ENCODE assay signal across 14 cellular contexts in the genomic region with DNA sequence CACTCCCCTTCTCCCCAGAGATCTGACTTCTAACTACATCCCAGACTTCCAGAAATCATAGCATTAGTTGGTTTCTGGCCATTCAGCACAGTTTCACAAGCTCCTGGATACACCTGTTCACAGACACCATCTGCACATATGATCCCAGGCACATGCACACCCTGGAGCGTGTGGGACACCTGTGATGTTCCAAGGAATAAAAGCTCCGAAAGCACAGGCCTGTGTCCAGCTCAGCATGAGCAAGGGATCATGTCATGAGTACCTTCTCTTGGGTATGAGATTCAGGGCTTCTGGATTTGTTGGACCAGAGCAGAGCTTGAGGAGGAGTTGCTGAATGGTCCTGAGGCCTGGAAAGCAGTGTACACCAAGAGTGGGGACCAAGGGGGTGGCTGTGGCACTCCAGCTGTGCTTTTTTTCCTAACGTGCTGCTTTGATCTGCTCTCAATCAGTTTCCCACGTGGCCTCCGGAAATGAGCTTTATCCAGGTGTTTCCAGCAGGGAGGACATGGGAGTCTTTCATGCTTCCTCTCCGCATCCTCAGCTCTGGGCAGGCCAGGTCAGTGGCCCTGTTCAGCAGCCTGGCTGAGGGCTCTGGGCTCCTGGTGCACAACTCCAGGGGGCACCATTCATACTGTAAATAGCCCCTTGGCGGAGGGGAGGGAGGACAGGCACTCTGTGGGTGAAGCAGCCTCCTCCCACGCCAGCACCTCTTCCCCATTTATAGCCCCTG. TPM values are rescaled to one million over a fixed set of nuclear protein-coding genes. Genes with fewer than 3 reads are reported as not detected.
A peak's percentile ranks its signal among the peaks of the same experiment; 100 is the strongest.
DNase-seq lines count a peak whose midpoint lies in the region; ATAC-seq, FAIRE-seq and TF ChIP-seq lines count a peak whose summit lies in the region.
"Had no signal": no experiment of that assay in that cellular context is flagged by ENCODE, and none has a peak within 500 bp of the region (broad histone marks: within the 10 kb centered on the region; RNA-seq: fewer than 3 reads in every experiment).

No MANE protein-coding gene starts in this region.

- H3K27me3 ChIP-seq in K562 (ENCODE audit: control insufficient read depth in 2 of 2, insufficient read depth in 2 of 2, low read length in 2 of 2) (no peaks in the 10 kb centered on the region), liver (ENCODE audit: control insufficient read depth in 4 of 4, insufficient read depth in 4 of 4, low read length in 3 of 4) (no peaks in the 10 kb centered on the region), skeletal muscle tissue (ENCODE audit: control insufficient read depth in 3 of 3, insufficient read depth in 3 of 3, low read length in 3 of 3) (no peaks in the 10 kb centered on the region)

- no peaks in the 10 kb centered on the region; the same call in 1 of the 2 replicates for H4K20me1 ChIP-seq in K562 (replicated peaks; ENCODE audit: control insufficient read depth, insufficient read depth, low read length)

- CTCF ChIA-PET in K562 (lab: Yijun Ruan, JAX; ENCODE audit: low intra/inter-chr PET ratio), result no interaction called here

- H3K9ac ChIP-seq in K562 (ENCODE audit: insufficient read depth in 1 of 2, low read depth in 2 of 2, low read length in 2 of 2) (0 out of 4 replicates have a peak overlapping the region, but pooled peaks of 1 of the 2 experiments have one; percentile 36), liver (ENCODE audit: low read depth in 1 of 2, low read length in 2 of 2) (no peak overlapping the region), skeletal muscle tissue (ENCODE audit: low read depth in 1 of 3, low read length in 3 of 3) (peak overlapping the region; percentile 66 to 93 (median 91))

- TSS peak; percentile 39 for BruUV-seq in K562 (replicated peaks; lab: Mats Ljungman, UMichigan)

- peaks cover 18% of the 10 kb centered on the region for H3K4me1 Mint-ChIP-seq in activated T-cell treated with anti-CD3 and anti-CD28 coated beads, Interleukin-2, amount 50 U/mL, for 4 hours (ENCODE audit: low read depth)
- H3K4me1 Mint-ChIP-seq in activated T-cell treated with anti-CD3 and anti-CD28 coated beads, Interleukin-2, amount 50 U/mL, for 24 hours (ENCODE audit: low read depth), result peaks cover 14% of the 10 kb centered on the region

- TF ChIP-seq RAD21 in K562 (CRISPR knock-in tag; conservative IDR thresholded peaks at IDR 0.05 in 1 of 2, IDR thresholded peaks at IDR 0.05 in 1 of 2), result no peak
- no peak for TF ChIP-seq RAD21 in liver (IDR thresholded peaks at IDR 0.05)

- no peak overlapping the region for H3K4me2 ChIP-seq in K562 (ENCODE audit: insufficient read depth, low read length)

- H3K9me3 Mint-ChIP-seq in activated T-cell treated with anti-CD3 and anti-CD28 coated beads, Interleukin-2, amount 50 U/mL, for 4 hours, result no peaks in the 10 kb centered on the region
- no peaks in the 10 kb centered on the region for H3K9me3 Mint-ChIP-seq in activated T-cell treated with anti-CD3 and anti-CD28 coated beads, Interleukin-2, amount 50 U/mL, for 24 hours

- H3K27ac Mint-ChIP-seq in activated T-cell treated with anti-CD3 and anti-CD28 coated beads, Interleukin-2, amount 50 U/mL, for 24 hours, result no peak overlapping the region

- no peak for TF ChIP-seq EP300 in K562 (IDR thresholded peaks at IDR 0.05; ENCODE audit: low read length)

- H3K27me3 Mint-ChIP-seq in activated T-cell treated with anti-CD3 and anti-CD28 coated beads, Interleukin-2, amount 50 U/mL, for 4 hours (ENCODE audit: low read depth), result peaks cover 44% of the 10 kb centered on the region
- H3K27me3 Mint-ChIP-seq in activated T-cell treated with anti-CD3 and anti-CD28 coated beads, Interleukin-2, amount 50 U/mL, for 24 hours, result peaks cover 52% of the 10 kb centered on the region

- no peaks in the 10 kb centered on the region for H3K9me3 ChIP-seq in K562 (replicated peaks; ENCODE audit: control insufficient read depth, insufficient read depth, low read depth, low read length)
- H3K9me3 ChIP-seq in liver (ENCODE audit: control insufficient read depth in 4 of 4, low read length in 3 of 4), result no peaks in the 10 kb centered on the region
- H3K9me3 ChIP-seq in skeletal muscle tissue (ENCODE audit: control insufficient read depth in 3 of 3, low read length in 3 of 3), result no peaks in the 10 kb centered on the region
- H3K9me3 ChIP-seq: A549, suprapubic skin had no signal

- POLR2A ChIA-PET in K562 (lab: Yijun Ruan, JAX), result interaction anchor here (0.7 to 1.4 kb wide), 5 partner anchors 9 to 1042 kb away, joined by 3 read pairs; no protein-coding TSS in a partner anchor

- peak overlapping the region; percentile 17 for H3K4me3 Mint-ChIP-seq in activated T-cell treated with anti-CD3 and anti-CD28 coated beads, Interleukin-2, amount 50 U/mL, for 4 hours
- H3K4me3 Mint-ChIP-seq in activated T-cell treated with anti-CD3 and anti-CD28 coated beads, Interleukin-2, amount 50 U/mL, for 24 hours, result no peak overlapping the region

- H2AFZ ChIP-seq in K562 (ENCODE audit: low read depth, low read length), result no peak overlapping the region

- intact Hi-C loops in K562 (cut with micrococcal nuclease), result no loop called here

- no peak for FAIRE-seq in K562 (lab: Jason Lieb, UNC)
- FAIRE-seq: A549, RCC 7860 had no signal

- TF ChIP-seq CTCF in K562 (IDR thresholded peaks at IDR 0.05 in 2 of 3, conservative IDR thresholded peaks at IDR 0.05 in 1 of 3; ENCODE audit: insufficient read depth in 2 of 3, low read depth in 1 of 3, low read length in 3 of 3) (no peak), liver (IDR thresholded peaks at IDR 0.05; ENCODE audit: low read depth, low read length, missing input control) (no peak)

- no peaks in the 10 kb centered on the region for H3K79me2 ChIP-seq in K562 (ENCODE audit: control insufficient read depth, insufficient read depth, low read length)

- H3K4me3 ChIP-seq in K562 (no peak overlapping the region), liver (ENCODE audit: low read depth in 1 of 3, low read length in 3 of 3) (peak overlapping the region in 1 of 3 donors; percentile 7), skeletal muscle tissue (ENCODE audit: low read length in 3 of 3) (peak overlapping the region; percentile 59 to 91 (median 77))
- H3K4me3 ChIP-seq: A549 had no signal

- no peak for DNase-seq in activated T-cell treated with anti-CD3 and anti-CD28 coated beads, Interleukin-2, amount 50 U/mL, for 4 hours
- DNase-seq in activated T-cell treated with anti-CD3 and anti-CD28 coated beads, Interleukin-2, amount 50 U/mL, for 1 hour, result no peak
- DNase-seq in K562 (ENCODE audit: extremely low read depth in 1 of 4, low spot score in 3 of 4), result no peak
- DNase-seq in activated T-cell treated with anti-CD3 and anti-CD28 coated beads, Interleukin-2, amount 50 U/mL, for 24 hours, result no peak
- DNase-seq in activated CD8-positive, alpha-beta memory T cell treated with anti-CD3 and anti-CD28 coated beads, Interleukin-2, amount 50 U/mL, for 48 hours, result no peak
- DNase-seq: activated CD8-positive, alpha-beta memory T cell treated with anti-CD3 and anti-CD28 coated beads, Interleukin-2, amount 50 U/mL, for 4 hours; KG1 had no signal

- H3K4me1 ChIP-seq in K562 (replicated peaks in 1 of 2; ENCODE audit: control insufficient read depth in 2 of 2, insufficient read depth in 2 of 2, low read length in 2 of 2) (peaks cover 23 to 36% of the 10 kb centered on the region in 2 experiments), liver (ENCODE audit: control insufficient read depth in 4 of 4, insufficient read depth in 4 of 4, low read length in 3 of 4) (peaks cover 18 to 72% (median 62%) of the 10 kb centered on the region in 4 donors), skeletal muscle tissue (ENCODE audit: control insufficient read depth in 3 of 3, insufficient read depth in 3 of 3, low read length in 3 of 3) (peaks cover 79 to 92% (median 85%) of the 10 kb centered on the region in 3 donors)

- in situ Hi-C loops in K562 (cut with MboI), result no loop called here

- H3K36me3 Mint-ChIP-seq in activated T-cell treated with anti-CD3 and anti-CD28 coated beads, Interleukin-2, amount 50 U/mL, for 4 hours (ENCODE audit: insufficient read depth), result no peaks in the 10 kb centered on the region
- no peaks in the 10 kb centered on the region for H3K36me3 Mint-ChIP-seq in activated T-cell treated with anti-CD3 and anti-CD28 coated beads, Interleukin-2, amount 50 U/mL, for 24 hours (ENCODE audit: low read depth)

- no peak for ATAC-seq in activated T-cell treated with anti-CD3 and anti-CD28 coated beads, Interleukin-2, amount 50 U/mL, for 4 hours
- ATAC-seq in K562 (no peak), HG02588 (IDR thresholded peaks at IDR 0.05; ENCODE audit: unreplicated experiment) (no peak)

- 72% methylated on average over 7 of the region's 8 CpGs for WGBS in K562 (ENCODE audit: insufficient coverage, low coverage, missing lambda C conversion rate)
- 87% methylated on average over 8 of the region's 8 CpGs for WGBS in liver

- no peaks in the 10 kb centered on the region for H3K36me3 ChIP-seq in K562 (ENCODE audit: control insufficient read depth, insufficient read depth, low read length)
- H3K36me3 ChIP-seq in liver (ENCODE audit: control insufficient read depth in 4 of 4, insufficient read depth in 3 of 4, low read depth in 1 of 4, low read length in 3 of 4), result no peaks in the 10 kb centered on the region
- H3K36me3 ChIP-seq in skeletal muscle tissue (ENCODE audit: control insufficient read depth in 3 of 3, insufficient read depth in 3 of 3, low read length in 3 of 3), result peaks cover 2 to 8% (median 2%) of the 10 kb centered on the region in 3 donors
- H3K36me3 ChIP-seq: suprapubic skin had no signal

- H3K27ac ChIP-seq in K562 (ENCODE audit: extremely low read depth, low read depth, low read length), result no peak overlapping the region
- peak overlapping the region; percentile 50 to 66 for H3K27ac ChIP-seq in liver (ENCODE audit: low read depth in 1 of 2, low read length in 2 of 2)
- H3K27ac ChIP-seq in skeletal muscle tissue (ENCODE audit: low read depth, low read length), result peak overlapping the region; percentile 94
- H3K27ac ChIP-seq: epithelial cell of prostate, suprapubic skin had no signal

- TF ChIP-seq POLR2A in K562 (conservative IDR thresholded peaks at IDR 0.05), result no peak

- no peaks in the 10 kb centered on the region for H3K9me1 ChIP-seq in K562 (ENCODE audit: control insufficient read depth, insufficient read depth, low read length)

RNA-seq across cellular contexts. Expression of gene DYSF, which starts 1.8 kb away (rescaled TPM):
- under 1 TPM; 0.16 to 0.87 (median 0.25) TPM for total RNA-seq in activated T-cell treated with anti-CD3 and anti-CD28 coated beads, Interleukin-2, amount 50 U/mL, for 4 hours
- 3.8 and 9.4 TPM in 2 replicates for total RNA-seq in K562 (2011; cell fraction: chromatin; rRNA removed; ENCODE audit: low replicate concordance)
- 4.5 TPM in 2 replicates for total RNA-seq in K562 (2011; cell fraction: nucleolus; rRNA removed)
- total RNA-seq in K562 (2011; cell fraction: nucleoplasm; rRNA removed), result 3.1 and 3.7 TPM in 2 replicates
- total RNA-seq in K562 (2014; rRNA removed), result 0.32 and 0.49 TPM in 2 replicates
- 0.16 and 0.29 TPM in 2 replicates for total RNA-seq in K562 (2014; rRNA removed; fragmentation: Illumina TruSeq; extraction: Trizol)
- 0.19 and 0.25 TPM in 2 replicates for total RNA-seq in K562 (2015; rRNA removed; fragmentation: Illumina TruSeq; extraction: Trizol)
- 0.80 and 0.87 TPM in 2 replicates for total RNA-seq in K562 (2021)
- polyA plus RNA-seq in K562 (2011; rRNA removed), result 0.45 and 0.56 TPM in 2 replicates
- 0.15 and 0.95 TPM in 2 replicates for polyA plus RNA-seq in K562 (2011; cell fraction: cytosol; rRNA removed)
- 0.88 and 4.1 TPM in 2 replicates for polyA plus RNA-seq in K562 (2011; cell fraction: nucleus; rRNA removed)
- polyA plus RNA-seq in K562 (2012), result 1.0 and 2.2 TPM in 2 replicates
- polyA plus RNA-seq in K562 (2014; fragmentation: Illumina TruSeq; extraction: Trizol), result 0.65 and 0.98 TPM in 2 replicates
- under 1 TPM; 0.01 TPM for polyA plus RNA-seq in K562 (2014; fragmentation: Nextera tagmentation; extraction: Ambion mirVana)
- 0.23 and 0.26 TPM in 2 replicates for polyA plus RNA-seq in K562 (2014; rRNA removed)
- polyA minus RNA-seq in K562 (2011; rRNA and poly(A)+ RNA removed), result 0.42 and 1.8 TPM in 2 replicates
- polyA minus RNA-seq in K562 (2011; cell fraction: cytosol; rRNA and poly(A)+ RNA removed), result 0.91 and 3.0 TPM in 2 replicates
- 2.2 TPM in 2 replicates for polyA minus RNA-seq in K562 (2011; cell fraction: nucleus; rRNA and poly(A)+ RNA removed)
- 10 to 100 TPM; 15.1 to 20.8 TPM for total RNA-seq in liver
- 10 to 100 TPM in 1 of 2 donors, 1 to 10 TPM in 1; 8.5 to 12.0 TPM for polyA plus RNA-seq in liver
- total RNA-seq in skeletal muscle tissue, result 88.7 TPM

Comparison
In these comparisons a context has a peak if more than half of its experiments do, and no peak if none do; other contexts are left out.
1. H3K9ac ChIP-seq: peak in skeletal muscle tissue (3 of 3); none in liver (0 of 2).